8 cellular contexts compared by ENCODE assay signal in genomic region chr21:40143822-40144525, GRCh38.
A peak's percentile ranks its signal among the peaks of the same experiment; 100 is the strongest.
DNase-seq lines count a peak whose midpoint lies in the region; ATAC-seq, FAIRE-seq and TF ChIP-seq lines count a peak whose summit lies in the region.
"Had no signal": no experiment of that assay in that cellular context is flagged by ENCODE, and none has a peak within 500 bp of the region (broad histone marks: within the 10 kb centered on the region; RNA-seq: fewer than 3 reads in every experiment).

No MANE protein-coding gene starts in this region.

- DNase-seq in EH (ENCODE audit: low read depth) (peak; percentile 42), KG1 (lab: John Stamatoyannopoulos, UW) (peak; percentile 26), SK-MEL-5 (ENCODE audit: low read depth, low spot score) (peak; percentile 57), bronchial epithelial cell (ENCODE audit: low read depth) (peak; percentile 33)
- no peak for DNase-seq in stimulated activated naive B cell treated with anti-CD40 and anti-IgM and Interleukin-4, amounts not matched to agents 10 μg/mL and 1 μg/mL and 100 μg/mL, for 72 hours

- H3K9ac ChIP-seq in liver (ENCODE audit: low read depth in 1 of 2, low read length in 2 of 2), result no peak overlapping the region

- H3K4me1 Mint-ChIP-seq in stimulated activated naive B cell treated with anti-CD40 and anti-IgM and Interleukin-4, amounts not matched to agents 10 μg/mL and 1 μg/mL and 100 μg/mL, for 72 hours, result peaks cover 0 to 4% of the 10 kb centered on the region in 2 donors

- H3K27ac ChIP-seq in liver (ENCODE audit: low read depth in 1 of 2, low read length in 2 of 2), result no peak overlapping the region

- no peak overlapping the region for H3K27ac Mint-ChIP-seq in stimulated activated naive B cell treated with anti-CD40 and anti-IgM and Interleukin-4, amounts not matched to agents 10 μg/mL and 1 μg/mL and 100 μg/mL, for 72 hours
- H3K27ac Mint-ChIP-seq: stimulated activated naive CD8-positive, alpha-beta T cell treated with anti-CD3 and anti-CD28 coated beads, Interleukin-15, Interleukin-2, amounts not matched to agents 100 ng/mL and 50 ng/mL, for 24 hours had no signal

- H3K4me3 ChIP-seq in bronchial epithelial cell (ENCODE audit: low read depth, low read length) (no peak overlapping the region), liver (ENCODE audit: low read depth in 1 of 3, low read length in 3 of 3) (no peak overlapping the region)

- no peaks in the 10 kb centered on the region for H3K4me1 ChIP-seq in liver (ENCODE audit: control insufficient read depth in 4 of 4, insufficient read depth in 4 of 4, low read length in 3 of 4)

- H3K36me3 ChIP-seq in bronchial epithelial cell (ENCODE audit: control insufficient read depth, insufficient read depth, low read length) (no peaks in the 10 kb centered on the region), liver (ENCODE audit: control insufficient read depth in 4 of 4, insufficient read depth in 3 of 4, low read depth in 1 of 4, low read length in 3 of 4) (no peaks in the 10 kb centered on the region)

- peak; percentile 59 for TF ChIP-seq CTCF in bronchial epithelial cell (IDR thresholded peaks at IDR 0.05; ENCODE audit: insufficient read depth, low read length, severe bottlenecking)
- TF ChIP-seq CTCF in liver (IDR thresholded peaks at IDR 0.05; ENCODE audit: low read depth, low read length, missing input control), result peak; percentile 81

- in situ Hi-C loops in SK-MEL-5 (cut with HindIII; ENCODE audit: low pct_unique_long_range_greater_than_20kb, low sequenced_read_pairs), result no loop called here

- 42% methylated on average over 20 of the region's 20 CpGs for WGBS in liver

- peak; percentile 85 to 86 for TF ChIP-seq RAD21 in liver (IDR thresholded peaks at IDR 0.05)

- no peaks in the 10 kb centered on the region for H3K27me3 Mint-ChIP-seq in stimulated activated naive B cell treated with anti-CD40 and anti-IgM and Interleukin-4, amounts not matched to agents 10 μg/mL and 1 μg/mL and 100 μg/mL, for 72 hours
- H3K27me3 Mint-ChIP-seq: stimulated activated naive CD8-positive, alpha-beta T cell treated with anti-CD3 and anti-CD28 coated beads, Interleukin-15, Interleukin-2, amounts not matched to agents 100 ng/mL and 50 ng/mL, for 24 hours had no signal

- FAIRE-seq in bronchial epithelial cell (lab: Jason Lieb, UNC), result no peak

- H3K4me3 Mint-ChIP-seq in stimulated activated naive B cell treated with anti-CD40 and anti-IgM and Interleukin-4, amounts not matched to agents 10 μg/mL and 1 μg/mL and 100 μg/mL, for 72 hours, result no peak overlapping the region
- H3K4me3 Mint-ChIP-seq: stimulated activated naive CD8-positive, alpha-beta T cell treated with anti-CD3 and anti-CD28 coated beads, Interleukin-15, Interleukin-2, amounts not matched to agents 100 ng/mL and 50 ng/mL, for 24 hours had no signal

- no peaks in the 10 kb centered on the region for H3K9me3 Mint-ChIP-seq in stimulated activated naive B cell treated with anti-CD40 and anti-IgM and Interleukin-4, amounts not matched to agents 10 μg/mL and 1 μg/mL and 100 μg/mL, for 72 hours
- H3K9me3 Mint-ChIP-seq: stimulated activated naive CD8-positive, alpha-beta T cell treated with anti-CD3 and anti-CD28 coated beads, Interleukin-15, Interleukin-2, amounts not matched to agents 100 ng/mL and 50 ng/mL, for 24 hours had no signal

- no peaks in the 10 kb centered on the region for H3K9me3 ChIP-seq in liver (ENCODE audit: control insufficient read depth in 4 of 4, low read length in 3 of 4)

- no peaks in the 10 kb centered on the region for H3K36me3 Mint-ChIP-seq in stimulated activated naive B cell treated with anti-CD40 and anti-IgM and Interleukin-4, amounts not matched to agents 10 μg/mL and 1 μg/mL and 100 μg/mL, for 72 hours

- peak; percentile 30 to 43 for ATAC-seq in stimulated activated naive B cell treated with anti-CD40 and anti-IgM and Interleukin-4, amounts not matched to agents 10 μg/mL and 1 μg/mL and 100 μg/mL, for 72 hours (replicated peaks)
- no peak for ATAC-seq in HG03520 (IDR thresholded peaks at IDR 0.05; ENCODE audit: unreplicated experiment)

- no peaks in the 10 kb centered on the region for H3K27me3 ChIP-seq in bronchial epithelial cell (ENCODE audit: control insufficient read depth, insufficient read depth, low read length)
- H3K27me3 ChIP-seq in liver (ENCODE audit: control insufficient read depth in 4 of 4, insufficient read depth in 4 of 4, low read length in 3 of 4), result no peaks in the 10 kb centered on the region

TF ChIP-seq in liver, 16 proteins besides CTCF, POLR2A, EP300 and RAD21:
- TF ChIP-seq EGR1 (IDR thresholded peaks at IDR 0.05; ENCODE audit: low read depth in 2 of 2) (no peak), HNF4G (IDR thresholded peaks at IDR 0.05) (no peak), SP1 (IDR thresholded peaks at IDR 0.05) (no peak), TAF1 (conservative IDR thresholded peaks at IDR 0.05) (no peak), ATF3 (IDR thresholded peaks at IDR 0.05) (no peak), FOXA2 (IDR thresholded peaks at IDR 0.05) (no peak), JUND (IDR thresholded peaks at IDR 0.05) (no peak), RXRA (IDR thresholded peaks at IDR 0.05) (no peak), YY1 (IDR thresholded peaks at IDR 0.05) (no peak), HNF4A (conservative IDR thresholded peaks at IDR 0.05) (no peak), GABPA (IDR thresholded peaks at IDR 0.05 in 1 of 2, conservative IDR thresholded peaks at IDR 0.05 in 1 of 2) (no peak), NR2F2 (IDR thresholded peaks at IDR 0.05) (no peak)
- TF ChIP-seq, protein P1, sequence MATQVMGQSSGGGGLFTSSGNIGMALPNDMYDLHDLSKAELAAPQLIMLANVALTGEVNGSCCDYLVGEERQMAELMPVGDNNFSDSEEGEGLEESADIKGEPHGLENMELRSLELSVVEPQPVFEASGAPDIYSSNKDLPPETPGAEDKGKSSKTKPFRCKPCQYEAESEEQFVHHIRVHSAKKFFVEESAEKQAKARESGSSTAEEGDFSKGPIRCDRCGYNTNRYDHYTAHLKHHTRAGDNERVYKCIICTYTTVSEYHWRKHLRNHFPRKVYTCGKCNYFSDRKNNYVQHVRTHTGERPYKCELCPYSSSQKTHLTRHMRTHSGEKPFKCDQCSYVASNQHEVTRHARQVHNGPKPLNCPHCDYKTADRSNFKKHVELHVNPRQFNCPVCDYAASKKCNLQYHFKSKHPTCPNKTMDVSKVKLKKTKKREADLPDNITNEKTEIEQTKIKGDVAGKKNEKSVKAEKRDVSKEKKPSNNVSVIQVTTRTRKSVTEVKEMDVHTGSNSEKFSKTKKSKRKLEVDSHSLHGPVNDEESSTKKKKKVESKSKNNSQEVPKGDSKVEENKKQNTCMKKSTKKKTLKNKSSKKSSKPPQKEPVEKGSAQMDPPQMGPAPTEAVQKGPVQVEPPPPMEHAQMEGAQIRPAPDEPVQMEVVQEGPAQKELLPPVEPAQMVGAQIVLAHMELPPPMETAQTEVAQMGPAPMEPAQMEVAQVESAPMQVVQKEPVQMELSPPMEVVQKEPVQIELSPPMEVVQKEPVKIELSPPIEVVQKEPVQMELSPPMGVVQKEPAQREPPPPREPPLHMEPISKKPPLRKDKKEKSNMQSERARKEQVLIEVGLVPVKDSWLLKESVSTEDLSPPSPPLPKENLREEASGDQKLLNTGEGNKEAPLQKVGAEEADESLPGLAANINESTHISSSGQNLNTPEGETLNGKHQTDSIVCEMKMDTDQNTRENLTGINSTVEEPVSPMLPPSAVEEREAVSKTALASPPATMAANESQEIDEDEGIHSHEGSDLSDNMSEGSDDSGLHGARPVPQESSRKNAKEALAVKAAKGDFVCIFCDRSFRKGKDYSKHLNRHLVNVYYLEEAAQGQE (IDR thresholded peaks at IDR 0.05), result no peak
